In genomic region chr2:37343537-37344434, GRCh38 we compare ENCODE assay signal across 8 cellular contexts. TPM values are rescaled to one million over a fixed set of nuclear protein-coding genes. Genes with fewer than 3 reads are reported as not detected.
DNase-seq lines count a peak whose midpoint lies in the region; ATAC-seq, FAIRE-seq and TF ChIP-seq lines count a peak whose summit lies in the region.

No MANE protein-coding gene starts in this region.

- peak; percentile 61 for FAIRE-seq in K562 (lab: Jason Lieb, UNC)

- intact Hi-C loops in K562 (cut with micrococcal nuclease): no loop called here

- H3K79me2 ChIP-seq in Loucy (ENCODE audit: insufficient read depth, low read length) (no peaks in the 10 kb centered on the region), K562 (ENCODE audit: control insufficient read depth, insufficient read depth, low read length) (no peaks in the 10 kb centered on the region)

- no peaks in the 10 kb centered on the region for H3K9me3 ChIP-seq in Loucy (ENCODE audit: insufficient read depth, low read depth, low read length)
- H3K9me3 ChIP-seq in K562 (replicated peaks; ENCODE audit: control insufficient read depth, insufficient read depth, low read depth, low read length): no peaks in the 10 kb centered on the region

- no peaks in the 10 kb centered on the region for H3K36me3 Mint-ChIP-seq in stimulated activated memory B cell treated with anti-CD40 and anti-IgM and Interleukin-4, amounts not matched to agents 10 μg/mL and 1 μg/mL and 100 μg/mL, for 72 hours

- in situ Hi-C loops in K562 (cut with MboI): no loop called here

- no peak overlapping the region for H3K27ac ChIP-seq in K562 (ENCODE audit: extremely low read depth, low read depth, low read length)

- H3K9me3 Mint-ChIP-seq in stimulated activated memory B cell treated with anti-CD40 and anti-IgM and Interleukin-4, amounts not matched to agents 10 μg/mL and 1 μg/mL and 100 μg/mL, for 72 hours: no peaks in the 10 kb centered on the region

- H3K4me1 ChIP-seq in Loucy (ENCODE audit: insufficient read depth, low read length, poor library complexity, severe bottlenecking): peaks cover 21% of the 10 kb centered on the region
- peaks cover 0 to 10% of the 10 kb centered on the region in 2 experiments; a peak in 2 of 5 replicates for H3K4me1 ChIP-seq in K562 (replicated peaks in 1 of 2; ENCODE audit: control insufficient read depth in 2 of 2, insufficient read depth in 2 of 2, low read length in 2 of 2)

- H3F3A ChIP-seq in Loucy (ENCODE audit: low read depth): no peaks in the 10 kb centered on the region

- H4K20me1 ChIP-seq in Loucy (ENCODE audit: insufficient read depth, low read length, poor library complexity, severe bottlenecking) (no peaks in the 10 kb centered on the region), K562 (replicated peaks; ENCODE audit: control insufficient read depth, insufficient read depth, low read length) (no peaks in the 10 kb centered on the region)

- POLR2A ChIA-PET in K562 (lab: Yijun Ruan, JAX): no interaction called here

- H3K4me2 ChIP-seq in Loucy (ENCODE audit: low read depth, low read length, poor library complexity, severe bottlenecking) (peak overlapping the region; percentile 21), K562 (ENCODE audit: insufficient read depth, low read length) (no peak overlapping the region)

- WGBS in K562 (ENCODE audit: insufficient coverage, low coverage, missing lambda C conversion rate): 14% methylated on average over 7 of the region's 7 CpGs

- no peaks in the 10 kb centered on the region for H3K9me1 ChIP-seq in K562 (ENCODE audit: control insufficient read depth, insufficient read depth, low read length)

- peak overlapping the region; percentile 87 for H3K4me3 Mint-ChIP-seq in stimulated activated memory B cell treated with anti-CD40 and anti-IgM and Interleukin-4, amounts not matched to agents 10 μg/mL and 1 μg/mL and 100 μg/mL, for 72 hours

- no TSS peak for BruUV-seq in K562 (replicated peaks; lab: Mats Ljungman, UMichigan)

- H3K9me2 ChIP-seq in Loucy (replicated peaks; ENCODE audit: low read depth, low read length): no peaks in the 10 kb centered on the region

- TF ChIP-seq RAD21 in K562 (CRISPR knock-in tag; conservative IDR thresholded peaks at IDR 0.05 in 1 of 2, IDR thresholded peaks at IDR 0.05 in 1 of 2): peak in 1 of 2 experiments; percentile 30; a peak in 1 of 4 replicates

- CTCF ChIA-PET in K562 (lab: Yijun Ruan, JAX; ENCODE audit: low intra/inter-chr PET ratio): no interaction called here

- TF ChIP-seq POLR2A in K562 (conservative IDR thresholded peaks at IDR 0.05): no peak

- H3K27ac Mint-ChIP-seq in stimulated activated memory B cell treated with anti-CD40 and anti-IgM and Interleukin-4, amounts not matched to agents 10 μg/mL and 1 μg/mL and 100 μg/mL, for 72 hours: peak overlapping the region; percentile 85

- no peaks in the 10 kb centered on the region for H3K27me3 Mint-ChIP-seq in stimulated activated memory B cell treated with anti-CD40 and anti-IgM and Interleukin-4, amounts not matched to agents 10 μg/mL and 1 μg/mL and 100 μg/mL, for 72 hours

- no peak for TF ChIP-seq EP300 in K562 (IDR thresholded peaks at IDR 0.05; ENCODE audit: low read length)

- ATAC-seq in K562 (peak; percentile 82), GM21447 (IDR thresholded peaks at IDR 0.05; ENCODE audit: unreplicated experiment) (no peak), GM19324 (IDR thresholded peaks at IDR 0.05; ENCODE audit: low FRiP score, unreplicated experiment) (no peak)
- ATAC-seq in stimulated activated memory B cell treated with anti-CD40 and anti-IgM and Interleukin-4, amounts not matched to agents 10 μg/mL and 1 μg/mL and 100 μg/mL, for 72 hours: no peak

- peaks cover 17% of the 10 kb centered on the region for H3K4me1 Mint-ChIP-seq in stimulated activated memory B cell treated with anti-CD40 and anti-IgM and Interleukin-4, amounts not matched to agents 10 μg/mL and 1 μg/mL and 100 μg/mL, for 72 hours

- TF ChIP-seq CTCF in Loucy (conservative IDR thresholded peaks at IDR 0.05; ENCODE audit: low read length) (peak; percentile 60), K562 (IDR thresholded peaks at IDR 0.05 in 2 of 3, conservative IDR thresholded peaks at IDR 0.05 in 1 of 3; ENCODE audit: insufficient read depth in 2 of 3, low read depth in 1 of 3, low read length in 3 of 3) (no peak; a peak in 1 of 6 replicates)

- no peaks in the 10 kb centered on the region for H3K27me3 ChIP-seq in Loucy (ENCODE audit: insufficient read depth, low read length, poor library complexity, severe bottlenecking)
- peaks cover 8 to 25% of the 10 kb centered on the region in 2 experiments for H3K27me3 ChIP-seq in K562 (ENCODE audit: control insufficient read depth in 2 of 2, insufficient read depth in 2 of 2, low read length in 2 of 2)

- DNase-seq in DMS 273 (lab: John Stamatoyannopoulos, UW; ENCODE audit: unreplicated experiment) (peak; percentile 63), K562 (ENCODE audit: extremely low read depth in 1 of 4, low spot score in 3 of 4) (peak in 1 of 4 experiments; percentile 22), islet precursor cell (peak; percentile 74), NCI-H524 treated with DMSO at 0.1 percent for 48 hours (lab: John Stamatoyannopoulos, UW) (no peak)

- H2AFZ ChIP-seq in Loucy (ENCODE audit: low read length) (no peak overlapping the region), K562 (ENCODE audit: low read depth, low read length) (no peak overlapping the region)

- H3K36me3 ChIP-seq in Loucy (ENCODE audit: insufficient read depth, low read length): no peaks in the 10 kb centered on the region
- H3K36me3 ChIP-seq in K562 (ENCODE audit: control insufficient read depth, insufficient read depth, low read length): no peaks in the 10 kb centered on the region

- H3K4me3 ChIP-seq in Loucy (ENCODE audit: low read length, poor library complexity, severe bottlenecking) (no peak overlapping the region), K562 (no peak overlapping the region)

- no peak overlapping the region for H3K9ac ChIP-seq in Loucy (ENCODE audit: low read depth, low read length, poor library complexity, severe bottlenecking)
- no peak overlapping the region for H3K9ac ChIP-seq in K562 (ENCODE audit: insufficient read depth in 1 of 2, low read depth in 2 of 2, low read length in 2 of 2)

TF ChIP-seq in K562, 482 proteins besides CTCF, POLR2A, EP300 and RAD21 (continues in another document):
- no peak for TF ChIP-seq ZNF740 (CRISPR knock-in tag; IDR thresholded peaks at IDR 0.05)
- peak in 1 of 2 experiments; percentile 55; a peak in 1 of 4 replicates for TF ChIP-seq ZNF740 (tag; IDR thresholded peaks at IDR 0.05)

RNA-seq across cellular contexts. Expression of gene QPCT, which starts 0.6 kb away (rescaled TPM):
- not detected in 2 replicates for total RNA-seq in K562 (2011; cell fraction: chromatin; rRNA removed; ENCODE audit: low replicate concordance)
- not detected in 2 replicates for total RNA-seq in K562 (2011; cell fraction: nucleolus; rRNA removed)
- not detected in 2 replicates for total RNA-seq in K562 (2011; cell fraction: nucleoplasm; rRNA removed)
- total RNA-seq in K562 (2014; rRNA removed) (not detected in 2 replicates), K562 (2014; rRNA removed; fragmentation: Illumina TruSeq; extraction: Trizol) (not detected in 2 replicates), K562 (2015; rRNA removed; fragmentation: Illumina TruSeq; extraction: Trizol) (not detected in 2 replicates), K562 (2021) (not detected in 2 replicates)
- polyA plus RNA-seq in K562 (2011; rRNA removed) (0.07 TPM in 1 of 2 replicates, not detected in the other), K562 (2014; fragmentation: Illumina TruSeq; extraction: Trizol) (not detected in 2 replicates), K562 (2014; fragmentation: Nextera tagmentation; extraction: Ambion mirVana) (not detected), K562 (2014; rRNA removed) (not detected in 2 replicates)
- not detected in 2 replicates for polyA plus RNA-seq in K562 (2011; cell fraction: cytosol; rRNA removed)
- polyA plus RNA-seq in K562 (2011; cell fraction: nucleus; rRNA removed): not detected in 2 replicates
- polyA plus RNA-seq in K562 (2012): not detected in 2 replicates
- polyA minus RNA-seq in K562 (2011; rRNA and poly(A)+ RNA removed): not detected in 2 replicates
- polyA minus RNA-seq in K562 (2011; cell fraction: cytosol; rRNA and poly(A)+ RNA removed): not detected in 2 replicates
- not detected in 2 replicates for polyA minus RNA-seq in K562 (2011; cell fraction: nucleus; rRNA and poly(A)+ RNA removed)

RNA-seq across cellular contexts. Expression of gene PRKD3, which starts 19.2 kb away (rescaled TPM):
- 20.4 and 71.3 TPM in 2 replicates for total RNA-seq in K562 (2011; cell fraction: chromatin; rRNA removed; ENCODE audit: low replicate concordance)
- 13.6 and 13.8 TPM in 2 replicates for total RNA-seq in K562 (2011; cell fraction: nucleolus; rRNA removed)
- total RNA-seq in K562 (2011; cell fraction: nucleoplasm; rRNA removed): 23.4 and 43.7 TPM in 2 replicates
- total RNA-seq in K562 (2014; rRNA removed) (14.1 and 14.2 TPM in 2 replicates), K562 (2014; rRNA removed; fragmentation: Illumina TruSeq; extraction: Trizol) (24.3 and 24.5 TPM in 2 replicates), K562 (2015; rRNA removed; fragmentation: Illumina TruSeq; extraction: Trizol) (19.9 and 22.7 TPM in 2 replicates), K562 (2021) (17.7 and 20.7 TPM in 2 replicates)
- polyA plus RNA-seq in K562 (2011; rRNA removed) (19.7 and 26.7 TPM in 2 replicates), K562 (2014; fragmentation: Illumina TruSeq; extraction: Trizol) (16.7 and 17.0 TPM in 2 replicates), K562 (2014; fragmentation: Nextera tagmentation; extraction: Ambion mirVana) (1 to 10 TPM; 4.7 to 9.2 TPM), K562 (2014; rRNA removed) (12.1 and 12.3 TPM in 2 replicates)
- 7.1 and 12.9 TPM in 2 replicates for polyA plus RNA-seq in K562 (2011; cell fraction: cytosol; rRNA removed)
- 15.5 and 17.0 TPM in 2 replicates for polyA plus RNA-seq in K562 (2011; cell fraction: nucleus; rRNA removed)
- polyA plus RNA-seq in K562 (2012): 11.4 and 11.5 TPM in 2 replicates
- polyA minus RNA-seq in K562 (2011; rRNA and poly(A)+ RNA removed): 49.3 and 56.9 TPM in 2 replicates
- 20.1 and 20.9 TPM in 2 replicates for polyA minus RNA-seq in K562 (2011; cell fraction: cytosol; rRNA and poly(A)+ RNA removed)
- polyA minus RNA-seq in K562 (2011; cell fraction: nucleus; rRNA and poly(A)+ RNA removed): 22.1 and 28.9 TPM in 2 replicates
